ENCODE assay signal across 16 cellular contexts in genomic region chr9:121023064-121023463, GRCh38. TPM values are rescaled to one million over a fixed set of nuclear protein-coding genes. Genes with fewer than 3 reads are reported as not detected.
A peak's percentile ranks its signal among the peaks of the same experiment; 100 is the strongest.
DNase-seq lines count a peak whose midpoint lies in the region; ATAC-seq, FAIRE-seq and TF ChIP-seq lines count a peak whose summit lies in the region.
"Had no signal": no experiment of that assay in that cellular context is flagged by ENCODE, and none has a peak within 500 bp of the region (broad histone marks: within the 10 kb centered on the region; RNA-seq: fewer than 3 reads in every experiment).

No MANE protein-coding gene starts in this region.

- no peak for ATAC-seq in activated T-helper 17 cell treated with anti-CD3 and anti-CD28 coated beads, Interleukin-2, amount 50 U/mL, for 72 hours (replicated peaks)
- no peak for ATAC-seq in HG02938 (IDR thresholded peaks at IDR 0.05; ENCODE audit: unreplicated experiment)
- ATAC-seq: activated CD8-positive, alpha-beta T cell treated with anti-CD3 and anti-CD28 coated beads for 36 hours; stimulated activated naive CD8-positive, alpha-beta T cell treated with anti-CD3 and anti-CD28 coated beads, Interleukin-15, Interleukin-2, amounts not matched to agents 100 U/mL and 50 U/mL, for 24 hours had no signal

- no peak overlapping the region for H2AFZ ChIP-seq in astrocyte (ENCODE audit: low read depth, low read length)

- TF ChIP-seq CTCF in C4-2B (conservative IDR thresholded peaks at IDR 0.05), result peak; percentile 24
- peak; percentile 37 for TF ChIP-seq CTCF in HFF-Myc (IDR thresholded peaks at IDR 0.05; ENCODE audit: low read depth, low read length, missing control alignments)
- no peak for TF ChIP-seq CTCF in astrocyte (IDR thresholded peaks at IDR 0.05; ENCODE audit: insufficient read depth, low read depth, low read length)

- DNase-seq in HFF-Myc (ENCODE audit: extremely low read depth, low read depth), result no peak
- peak; percentile 4 for DNase-seq in astrocyte (ENCODE audit: low read depth)
- DNase-seq in iPS-NIHi7 (ENCODE audit: extremely low spot score), result peak; percentile 46
- DNase-seq in cardiac septum (ENCODE audit: low spot score), result no peak
- no peak for DNase-seq in SW480 (ENCODE audit: low spot score)
- DNase-seq: activated CD8-positive, alpha-beta T cell treated with anti-CD3 and anti-CD28 coated beads for 36 hours; activated naive CD4-positive, alpha-beta T cell treated with anti-CD3 and anti-CD28 coated beads, Interleukin-2, amount 10 ng/mL, durations not matched to agents 7 days and 5 days; cortex of kidney; glutamatergic neuron; NCI-H1105 treated with DMSO at 0.1 percent for 48 hours; stimulated activated CD4-positive, alpha-beta T cell treated with anti-CD3 and anti-CD28 coated beads, Interleukin-4, amount 100 ng/mL, for 1 hour; stimulated activated naive CD8-positive, alpha-beta T cell treated with anti-CD3 and anti-CD28 coated beads, Interleukin-15, Interleukin-2, amounts not matched to agents 100 U/mL and 50 U/mL, for 24 hours; T-helper 1 cell had no signal

- no peaks in the 10 kb centered on the region for H3K9me3 ChIP-seq in astrocyte (ENCODE audit: insufficient read depth, low read depth, low read length)

- intact Hi-C loops in cardiac septum (cut with DNase I), result no loop called here

- no peak overlapping the region for H3K4me3 Mint-ChIP-seq in astrocyte (ENCODE audit: unreplicated experiment)
- H3K4me3 Mint-ChIP-seq in activated T-helper 17 cell treated with anti-CD3 and anti-CD28 coated beads, Interleukin-2, amount 50 U/mL, for 72 hours, result no peak overlapping the region
- H3K4me3 Mint-ChIP-seq: activated CD8-positive, alpha-beta T cell treated with anti-CD3 and anti-CD28 coated beads for 36 hours; activated naive CD4-positive, alpha-beta T cell treated with anti-CD3 and anti-CD28 coated beads, Interleukin-2, amount 10 ng/mL, durations not matched to agents 7 days and 5 days had no signal

- H3K9ac ChIP-seq in astrocyte (ENCODE audit: low read length), result no peak overlapping the region

- no peak overlapping the region for H3K27ac ChIP-seq in C4-2B
- no peak overlapping the region for H3K27ac ChIP-seq in astrocyte (ENCODE audit: low read depth, low read length)

- no peaks in the 10 kb centered on the region for H3K36me3 ChIP-seq in astrocyte (ENCODE audit: insufficient read depth, low read length)

- no peaks in the 10 kb centered on the region for H3K36me3 Mint-ChIP-seq in astrocyte (ENCODE audit: low read depth, unreplicated experiment)
- no peaks in the 10 kb centered on the region for H3K36me3 Mint-ChIP-seq in activated T-helper 17 cell treated with anti-CD3 and anti-CD28 coated beads, Interleukin-2, amount 50 U/mL, for 72 hours (ENCODE audit: low read depth)
- H3K36me3 Mint-ChIP-seq: activated naive CD4-positive, alpha-beta T cell treated with anti-CD3 and anti-CD28 coated beads, Interleukin-2, amount 10 ng/mL, durations not matched to agents 7 days and 5 days had no signal

- no peaks in the 10 kb centered on the region for H3K27me3 Mint-ChIP-seq in astrocyte (ENCODE audit: low read depth, unreplicated experiment)
- no peaks in the 10 kb centered on the region for H3K27me3 Mint-ChIP-seq in activated T-helper 17 cell treated with anti-CD3 and anti-CD28 coated beads, Interleukin-2, amount 50 U/mL, for 72 hours
- H3K27me3 Mint-ChIP-seq: activated CD8-positive, alpha-beta T cell treated with anti-CD3 and anti-CD28 coated beads for 36 hours; activated naive CD4-positive, alpha-beta T cell treated with anti-CD3 and anti-CD28 coated beads, Interleukin-2, amount 10 ng/mL, durations not matched to agents 7 days and 5 days had no signal

- no peaks in the 10 kb centered on the region for H3K79me2 ChIP-seq in astrocyte (ENCODE audit: insufficient read depth, low read length)

- H3K4me3 ChIP-seq in HFF-Myc (replicated peaks; ENCODE audit: low read depth, low read length) (no peak overlapping the region), astrocyte (ENCODE audit: insufficient read depth, low read depth, low read length) (no peak overlapping the region)

- no peak overlapping the region for H3K27ac Mint-ChIP-seq in astrocyte (ENCODE audit: unreplicated experiment)
- no peak overlapping the region for H3K27ac Mint-ChIP-seq in activated T-helper 17 cell treated with anti-CD3 and anti-CD28 coated beads, Interleukin-2, amount 50 U/mL, for 72 hours
- H3K27ac Mint-ChIP-seq: activated CD8-positive, alpha-beta T cell treated with anti-CD3 and anti-CD28 coated beads for 36 hours; activated naive CD4-positive, alpha-beta T cell treated with anti-CD3 and anti-CD28 coated beads, Interleukin-2, amount 10 ng/mL, durations not matched to agents 7 days and 5 days had no signal

- no peak overlapping the region for H3K4me2 ChIP-seq in astrocyte (ENCODE audit: low read length)

- no peaks in the 10 kb centered on the region for H3K4me1 Mint-ChIP-seq in astrocyte (ENCODE audit: low read depth, unreplicated experiment)
- peaks cover 4% of the 10 kb centered on the region for H3K4me1 Mint-ChIP-seq in activated T-helper 17 cell treated with anti-CD3 and anti-CD28 coated beads, Interleukin-2, amount 50 U/mL, for 72 hours
- H3K4me1 Mint-ChIP-seq: activated naive CD4-positive, alpha-beta T cell treated with anti-CD3 and anti-CD28 coated beads, Interleukin-2, amount 10 ng/mL, durations not matched to agents 7 days and 5 days had no signal

- H3K9me3 Mint-ChIP-seq in astrocyte (ENCODE audit: unreplicated experiment), result no peaks in the 10 kb centered on the region
- H3K9me3 Mint-ChIP-seq in activated T-helper 17 cell treated with anti-CD3 and anti-CD28 coated beads, Interleukin-2, amount 50 U/mL, for 72 hours, result no peaks in the 10 kb centered on the region
- H3K9me3 Mint-ChIP-seq: activated CD8-positive, alpha-beta T cell treated with anti-CD3 and anti-CD28 coated beads for 36 hours; activated naive CD4-positive, alpha-beta T cell treated with anti-CD3 and anti-CD28 coated beads, Interleukin-2, amount 10 ng/mL, durations not matched to agents 7 days and 5 days had no signal

- no peaks in the 10 kb centered on the region for H3K4me1 ChIP-seq in astrocyte (ENCODE audit: insufficient read depth, low read length)

- H4K20me1 ChIP-seq in astrocyte (ENCODE audit: insufficient read depth, low read length), result no peaks in the 10 kb centered on the region

- no peak for FAIRE-seq in astrocyte (lab: Jason Lieb, UNC)

- H3K27me3 ChIP-seq in astrocyte (ENCODE audit: insufficient read depth, low read length), result no peaks in the 10 kb centered on the region

RNA-seq across cellular contexts. Expression of gene C5, which starts 27.0 kb away (rescaled TPM):
- total RNA-seq in astrocyte, result 0.41 and 1.1 TPM in 2 replicates
- 1 to 10 TPM; 1.7 to 1.8 TPM for total RNA-seq in activated T-helper 17 cell treated with anti-CD3 and anti-CD28 coated beads, Interleukin-2, amount 50 U/mL, for 72 hours
- 1.1 TPM for total RNA-seq in cardiac septum

RNA-seq across cellular contexts. Expression of gene CNTRL, which starts 51.7 kb away (rescaled TPM):
- 4.4 and 4.6 TPM in 2 replicates for total RNA-seq in astrocyte
- total RNA-seq in activated T-helper 17 cell treated with anti-CD3 and anti-CD28 coated beads, Interleukin-2, amount 50 U/mL, for 72 hours, result 10 to 100 TPM; 58.9 to 65.4 TPM
- total RNA-seq in cardiac septum, result 4.2 TPM

Comparison
In these comparisons a context has a peak if more than half of its experiments do, and no peak if none do; other contexts are left out.
1. DNase-seq: peak in astrocyte (single experiment) and iPS-NIHi7 (single experiment); none in HFF-Myc (single experiment), cardiac septum (single experiment) and SW480 (single experiment).
2. RNA of gene CNTRL, which starts 51.7 kb away (total RNA-seq): 58.9 to 65.4 TPM in activated T-helper 17 cell treated with anti-CD3 and anti-CD28 coated beads, Interleukin-2, amount 50 U/mL, for 72 hours; 4.4 to 4.6 TPM in astrocyte and 4.2 TPM in cardiac septum (single experiment); every median in the first group is over 10 times any median in the second.